Comparison of ENCODE assay signal across 25 cellular contexts in the genomic region with DNA sequence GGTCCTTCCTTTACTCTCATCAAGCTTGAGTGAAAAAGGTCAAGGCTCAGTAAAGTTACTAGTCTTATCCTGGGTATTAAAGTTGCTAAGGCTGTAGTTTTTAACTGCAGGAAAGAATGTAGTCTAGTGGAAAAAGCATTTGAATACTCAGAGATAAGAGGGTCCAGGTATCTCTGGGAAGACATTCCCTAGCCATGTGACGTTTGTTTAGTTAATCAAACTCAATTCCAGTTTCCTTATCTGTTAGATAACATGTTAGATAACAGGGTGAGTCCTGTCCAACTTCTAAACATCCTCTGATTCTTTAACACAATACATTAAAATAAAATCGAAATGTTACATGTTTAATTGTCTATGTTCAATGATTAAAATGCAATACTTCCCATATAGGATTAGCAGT.
"Had no signal": no experiment of that assay in that cellular context is flagged by ENCODE, and none has a peak within 500 bp of the region (broad histone marks: within the 10 kb centered on the region; RNA-seq: fewer than 3 reads in every experiment).

No MANE protein-coding gene starts in this region.

- H3K36me3 Mint-ChIP-seq: naive B cell; natural killer cell; neural progenitor cell; stimulated activated memory B cell treated with anti-CD40 and anti-IgM and Interleukin-4, amounts not matched to agents 10 μg/mL and 1 μg/mL and 100 μg/mL, for 72 hours had no signal

- H3K4me1 Mint-ChIP-seq: naive B cell; natural killer cell; nephron progenitor cell; neural progenitor cell; stimulated activated memory B cell treated with anti-CD40 and anti-IgM and Interleukin-4, amounts not matched to agents 10 μg/mL and 1 μg/mL and 100 μg/mL, for 72 hours; stimulated activated naive CD8-positive, alpha-beta T cell treated with anti-CD3 and anti-CD28 coated beads, Interleukin-15, amount 100 ng/mL, for 72 hours had no signal

- H3K27ac Mint-ChIP-seq: naive B cell; natural killer cell; nephron progenitor cell; neural progenitor cell; stimulated activated memory B cell treated with anti-CD40 and anti-IgM and Interleukin-4, amounts not matched to agents 10 μg/mL and 1 μg/mL and 100 μg/mL, for 72 hours; stimulated activated naive CD8-positive, alpha-beta T cell treated with anti-CD3 and anti-CD28 coated beads, Interleukin-15, amount 100 ng/mL, for 72 hours had no signal

- H3K9ac ChIP-seq: neural progenitor cell, parathyroid adenoma had no signal

- H3K9me3 ChIP-seq: psoas muscle, right atrium auricular region, right lobe of liver, tibial nerve, vagina had no signal

- H3K27me3 Mint-ChIP-seq: naive B cell; stimulated activated memory B cell treated with anti-CD40 and anti-IgM and Interleukin-4, amounts not matched to agents 10 μg/mL and 1 μg/mL and 100 μg/mL, for 72 hours; stimulated activated naive CD8-positive, alpha-beta T cell treated with anti-CD3 and anti-CD28 coated beads, Interleukin-15, amount 100 ng/mL, for 72 hours had no signal

- H3K27ac ChIP-seq: left ventricle myocardium inferior, neural progenitor cell, neutrophil, parathyroid adenoma, psoas muscle, right atrium auricular region, right lobe of liver, tibial nerve, upper lobe of left lung, vagina had no signal

- H3K27me3 ChIP-seq: neural progenitor cell, neutrophil, right atrium auricular region, right lobe of liver, tibial nerve, upper lobe of left lung, vagina had no signal

- H3K36me3 ChIP-seq: left ventricle myocardium inferior, neural progenitor cell, neutrophil, right atrium auricular region, right lobe of liver, tibial nerve, upper lobe of left lung, vagina had no signal

- DNase-seq: islet precursor cell; left ventricle myocardium inferior; naive B cell; natural killer cell; nephron progenitor cell; occipital lobe; psoas muscle; right lobe of liver; stimulated activated CD4-positive, alpha-beta T cell treated with anti-CD3 and anti-CD28 coated beads, Interleukin-1b, Interleukin-23, amount 100 ng/mL, for 48 hours; stimulated activated CD4-positive, alpha-beta T cell treated with anti-CD3 and anti-CD28 coated beads, Interleukin-2, amount 100 ng/mL, for 48 hours; stimulated activated CD4-positive, alpha-beta T cell treated with anti-CD3 and anti-CD28 coated beads, Interleukin-4, amount 100 ng/mL, for 4 hours; stimulated activated CD8-positive, alpha-beta memory T cell treated with anti-CD3 and anti-CD28 coated beads, Interleukin-4, amount 100 ng/mL, for 48 hours; stimulated activated naive CD4-positive, alpha-beta T cell treated with Interleukin-2 at 50 U/mL for 16 hours; stimulated activated naive CD8-positive, alpha-beta T cell treated with anti-CD3 and anti-CD28 coated beads, Interleukin-15, amount 100 ng/mL, for 72 hours; substantia nigra; upper lobe of left lung had no signal

- H3K4me3 ChIP-seq: left ventricle myocardium inferior, lung, neural progenitor cell, psoas muscle, right atrium auricular region, right lobe of liver, smooth muscle cell, tibial nerve, upper lobe of left lung, vagina had no signal

- H3K4me3 Mint-ChIP-seq: naive B cell; natural killer cell; nephron progenitor cell; neural progenitor cell; stimulated activated memory B cell treated with anti-CD40 and anti-IgM and Interleukin-4, amounts not matched to agents 10 μg/mL and 1 μg/mL and 100 μg/mL, for 72 hours; stimulated activated naive CD8-positive, alpha-beta T cell treated with anti-CD3 and anti-CD28 coated beads, Interleukin-15, amount 100 ng/mL, for 72 hours had no signal

- H3K4me1 ChIP-seq: left ventricle myocardium inferior, neural progenitor cell, parathyroid adenoma, psoas muscle, right atrium auricular region, right lobe of liver, tibial nerve, upper lobe of left lung, vagina had no signal

- H3K9me3 Mint-ChIP-seq: nephron progenitor cell; neural progenitor cell; stimulated activated memory B cell treated with anti-CD40 and anti-IgM and Interleukin-4, amounts not matched to agents 10 μg/mL and 1 μg/mL and 100 μg/mL, for 72 hours had no signal
